ENCODE assay signal across 9 cellular contexts in genomic region chr17:38427160-38427949, GRCh38. TPM values are rescaled to one million over a fixed set of nuclear protein-coding genes. Genes with fewer than 3 reads are reported as not detected.
A peak's percentile ranks its signal among the peaks of the same experiment; 100 is the strongest.
DNase-seq lines count a peak whose midpoint lies in the region; ATAC-seq, FAIRE-seq and TF ChIP-seq lines count a peak whose summit lies in the region.
"Had no signal": no experiment of that assay in that cellular context is flagged by ENCODE, and none has a peak within 500 bp of the region (broad histone marks: within the 10 kb centered on the region; RNA-seq: fewer than 3 reads in every experiment).

No MANE protein-coding gene starts in this region.

- H3K79me2 ChIP-seq in keratinocyte (ENCODE audit: control insufficient read depth, insufficient read depth, low read length): no peaks in the 10 kb centered on the region

- WGBS in suprapubic skin: 81% methylated on average over 6 of the region's 7 CpGs

- TF ChIP-seq EP300 in suprapubic skin (IDR thresholded peaks at IDR 0.05): no peak

- H3K36me3 Mint-ChIP-seq in T-helper 2 cell treated with Interferon-gamma antibody and Interleukin-4, amounts not matched to agents 5 μg/mL and 100 μg/mL, for 36 hours (ENCODE audit: low read depth): no peaks in the 10 kb centered on the region
- H3K36me3 Mint-ChIP-seq in activated naive CD8-positive, alpha-beta T cell treated with anti-CD3 and anti-CD28 coated beads, Interleukin-2, amount 50 U/mL, for 24 hours (ENCODE audit: low read depth): no peaks in the 10 kb centered on the region

- dilution Hi-C loops in keratinocyte (cut with MboI; ENCODE audit: extremely low pct_ligation_motif_present, low sequenced_read_pairs): no loop called here

- H3K27me3 Mint-ChIP-seq in T-helper 2 cell treated with Interferon-gamma antibody and Interleukin-4, amounts not matched to agents 5 μg/mL and 100 μg/mL, for 36 hours (ENCODE audit: low read depth): peaks cover 35% of the 10 kb centered on the region
- H3K27me3 Mint-ChIP-seq in activated naive CD8-positive, alpha-beta T cell treated with anti-CD3 and anti-CD28 coated beads, Interleukin-2, amount 50 U/mL, for 24 hours: peaks cover 41% of the 10 kb centered on the region

- DNase-seq in T-helper 2 cell treated with Interferon-gamma antibody and Interleukin-4, amounts not matched to agents 5 μg/mL and 100 μg/mL, for 36 hours (ENCODE audit: low spot score): no peak
- DNase-seq in T-helper 2 cell (no peak), keratinocyte (ENCODE audit: low read depth, low spot score) (no peak), suprapubic skin (ENCODE audit: low spot score in 2 of 2) (no peak), NCI-H2107 (lab: John Stamatoyannopoulos, UW) (no peak), NCI-H2107 treated with DMSO at 0.1 percent for 48 hours (lab: John Stamatoyannopoulos, UW; ENCODE audit: unreplicated experiment) (no peak), dermis blood vessel endothelial cell (no peak)
- no peak for DNase-seq in activated naive CD8-positive, alpha-beta T cell treated with anti-CD3 and anti-CD28 coated beads, Interleukin-2, amount 50 U/mL, for 24 hours

- no peak for TF ChIP-seq POLR2A in suprapubic skin (IDR thresholded peaks at IDR 0.05)

- H3K27ac Mint-ChIP-seq in T-helper 2 cell treated with Interferon-gamma antibody and Interleukin-4, amounts not matched to agents 5 μg/mL and 100 μg/mL, for 36 hours: no peak overlapping the region
- H3K27ac Mint-ChIP-seq in activated naive CD8-positive, alpha-beta T cell treated with anti-CD3 and anti-CD28 coated beads, Interleukin-2, amount 50 U/mL, for 24 hours: no peak overlapping the region

- peak overlapping the region; percentile 84 for H3K4me2 ChIP-seq in keratinocyte (ENCODE audit: control insufficient read depth, extremely low read depth, insufficient read depth, low read depth, low read length)

- H3K36me3 ChIP-seq in keratinocyte (ENCODE audit: control insufficient read depth in 2 of 2, extremely low read depth in 1 of 2, insufficient read depth in 2 of 2, low read length in 2 of 2) (no peaks in the 10 kb centered on the region), suprapubic skin (no peaks in the 10 kb centered on the region)

- H3K27me3 ChIP-seq in keratinocyte (ENCODE audit: control insufficient read depth, extremely low read depth, insufficient read depth, low read length): peaks cover 7% of the 10 kb centered on the region
- H3K27me3 ChIP-seq in suprapubic skin: no peaks in the 10 kb centered on the region

- H3K4me3 Mint-ChIP-seq in T-helper 2 cell treated with Interferon-gamma antibody and Interleukin-4, amounts not matched to agents 5 μg/mL and 100 μg/mL, for 36 hours: peak overlapping the region; percentile 67
- H3K4me3 Mint-ChIP-seq in activated naive CD8-positive, alpha-beta T cell treated with anti-CD3 and anti-CD28 coated beads, Interleukin-2, amount 50 U/mL, for 24 hours: peak overlapping the region; percentile 63

- H3K4me3 ChIP-seq in keratinocyte (ENCODE audit: control insufficient read depth in 2 of 3, extremely low read depth in 1 of 3, insufficient read depth in 2 of 3, low read depth in 1 of 3, low read length in 3 of 3): peak overlapping the region; percentile 59 to 72 (median 66)
- H3K4me3 ChIP-seq in suprapubic skin: peak overlapping the region; percentile 76

- no peaks in the 10 kb centered on the region for H3K9me3 Mint-ChIP-seq in T-helper 2 cell treated with Interferon-gamma antibody and Interleukin-4, amounts not matched to agents 5 μg/mL and 100 μg/mL, for 36 hours
- no peaks in the 10 kb centered on the region for H3K9me3 Mint-ChIP-seq in activated naive CD8-positive, alpha-beta T cell treated with anti-CD3 and anti-CD28 coated beads, Interleukin-2, amount 50 U/mL, for 24 hours

- no peak overlapping the region for H3K9ac ChIP-seq in keratinocyte (ENCODE audit: control insufficient read depth, extremely low read depth, insufficient read depth, low read length)

- no peaks in the 10 kb centered on the region for H3K9me1 ChIP-seq in keratinocyte (ENCODE audit: control insufficient read depth, extremely low read depth, insufficient read depth, low read length)

- FAIRE-seq in keratinocyte (lab: Jason Lieb, UNC): no peak
- FAIRE-seq: A204.1 had no signal

- ATAC-seq in activated naive CD8-positive, alpha-beta T cell treated with anti-CD3 and anti-CD28 coated beads, Interleukin-2, amount 50 U/mL, for 24 hours: no peak

- no peaks in the 10 kb centered on the region for H3K9me3 ChIP-seq in keratinocyte (ENCODE audit: control insufficient read depth, low read depth, low read length)
- no peaks in the 10 kb centered on the region for H3K9me3 ChIP-seq in suprapubic skin

- H3K27ac ChIP-seq in keratinocyte (ENCODE audit: control insufficient read depth, insufficient read depth, low read length) (no peak overlapping the region), suprapubic skin (peak overlapping the region; percentile 84)

- no peaks in the 10 kb centered on the region for H4K20me1 ChIP-seq in keratinocyte (ENCODE audit: control insufficient read depth, extremely low read depth, insufficient read depth, low read length)

- TF ChIP-seq CTCF in keratinocyte (optimal IDR thresholded peaks at IDR 0.05 in 1 of 3, IDR thresholded peaks at IDR 0.05 in 1 of 3, conservative IDR thresholded peaks at IDR 0.05 in 1 of 3; ENCODE audit: extremely low read depth in 1 of 3, insufficient read depth in 2 of 3, low read length in 3 of 3) (no peak), suprapubic skin (IDR thresholded peaks at IDR 0.05) (no peak)

- H3K4me1 ChIP-seq in keratinocyte (ENCODE audit: control insufficient read depth, extremely low read depth, insufficient read depth, low read length) (peaks cover 5% of the 10 kb centered on the region), suprapubic skin (peaks cover 40% of the 10 kb centered on the region)

- peaks cover 10% of the 10 kb centered on the region for H3K4me1 Mint-ChIP-seq in T-helper 2 cell treated with Interferon-gamma antibody and Interleukin-4, amounts not matched to agents 5 μg/mL and 100 μg/mL, for 36 hours (ENCODE audit: low read depth)
- peaks cover 12% of the 10 kb centered on the region for H3K4me1 Mint-ChIP-seq in activated naive CD8-positive, alpha-beta T cell treated with anti-CD3 and anti-CD28 coated beads, Interleukin-2, amount 50 U/mL, for 24 hours

- peak overlapping the region; percentile 77 for H2AFZ ChIP-seq in keratinocyte (ENCODE audit: control insufficient read depth, low read length)

RNA-seq across cellular contexts. Expression of gene ARHGAP23, which starts 0.9 kb away (rescaled TPM):
- polyA plus RNA-seq in keratinocyte: 6.0 to 12.3 TPM (median 6.1 TPM) in 3 replicates
- polyA plus RNA-seq in keratinocyte (2011; ENCODE audit: low read depth): 17.8 TPM
- 7.3 and 7.9 TPM in 2 replicates for polyA plus RNA-seq in keratinocyte (2011; cell fraction: cytosol; rRNA removed)
- 17.2 and 23.8 TPM in 2 replicates for polyA plus RNA-seq in keratinocyte (2011; cell fraction: nucleus; rRNA removed)
- 17.6 and 27.2 TPM in 2 replicates for polyA plus RNA-seq in keratinocyte (2012; ENCODE audit: low replicate concordance)
- polyA minus RNA-seq in keratinocyte: 7.6 to 69.9 TPM (median 16.7 TPM) in 3 replicates
- polyA minus RNA-seq in keratinocyte (2011; cell fraction: cytosol; rRNA and poly(A)+ RNA removed): 10.2 TPM
- 22.2 and 22.7 TPM in 2 replicates for polyA minus RNA-seq in keratinocyte (2011; cell fraction: nucleus; rRNA and poly(A)+ RNA removed)
- total RNA-seq in suprapubic skin (100 to 1,000 TPM in 3 of 4 donors, 10 to 100 TPM in 1; 94.8 to 149 (median 121) TPM), dermis blood vessel endothelial cell (34.9 and 104 TPM in 2 replicates)
